ENCODE assay signal across 26 cellular contexts in the genomic region with DNA sequence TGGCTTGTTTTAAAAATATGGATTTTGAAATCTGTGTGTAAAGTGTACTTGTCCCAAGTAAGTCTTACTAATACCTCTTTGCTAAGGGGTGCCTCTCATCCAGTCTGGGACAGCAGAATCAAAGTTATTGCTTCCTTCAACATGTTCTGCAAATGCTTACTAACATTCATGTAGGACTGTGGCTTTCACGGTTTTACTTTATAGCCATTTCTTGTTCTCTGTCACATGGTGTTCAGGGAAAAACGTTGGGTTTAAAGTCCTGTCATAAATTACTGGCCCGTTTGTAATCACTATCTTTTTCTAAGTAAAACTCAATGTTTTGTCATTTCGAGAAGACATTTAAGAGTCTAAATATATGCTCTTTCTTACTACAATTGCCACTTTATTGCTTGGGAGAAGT.
DNase-seq lines count a peak whose midpoint lies in the region; ATAC-seq and TF ChIP-seq lines count a peak whose summit lies in the region.
"Had no signal": no experiment of that assay in that cellular context is flagged by ENCODE, and none has a peak within 500 bp of the region (broad histone marks: within the 10 kb centered on the region; RNA-seq: fewer than 3 reads in every experiment).

No MANE protein-coding gene starts in this region.

- H3K4me3 Mint-ChIP-seq in GM23338: no peak overlapping the region
- no peak overlapping the region for H3K4me3 Mint-ChIP-seq in activated naive CD8-positive, alpha-beta T cell treated with anti-CD3 and anti-CD28 coated beads for 36 hours
- H3K4me3 Mint-ChIP-seq: CD14-positive monocyte; CD4-positive, alpha-beta memory T cell; CD4-positive, CD25-positive, alpha-beta regulatory T cell; CD8-positive, alpha-beta memory T cell had no signal

- H3K18ac ChIP-seq in mesendoderm (ENCODE audit: low read length): no peak overlapping the region

- intact Hi-C loops in mucosa of descending colon (cut with DNase I, micrococcal nuclease): no loop called here

- no peak overlapping the region for H2BK5ac ChIP-seq in mesendoderm (ENCODE audit: low read length)

- H3K4me3 ChIP-seq in GM23338: no peak overlapping the region
- no peak overlapping the region for H3K4me3 ChIP-seq in SK-N-MC
- H3K4me3 ChIP-seq in hepatocyte: no peak overlapping the region
- no peak overlapping the region for H3K4me3 ChIP-seq in mucosa of descending colon
- H3K4me3 ChIP-seq in mesendoderm (ENCODE audit: low read length): no peak overlapping the region
- H3K4me3 ChIP-seq: BLaER1, GM12878 had no signal

- H3K4me2 ChIP-seq in GM23338: no peak overlapping the region
- peak overlapping the region; percentile 21 for H3K4me2 ChIP-seq in hepatocyte
- H3K4me2 ChIP-seq in mesendoderm (ENCODE audit: low read length): no peak overlapping the region
- H3K4me2 ChIP-seq: BLaER1 had no signal

- H3K4me1 Mint-ChIP-seq in GM23338: peaks cover 3% of the 10 kb centered on the region; the same call in 1 of the 3 replicates
- no peaks in the 10 kb centered on the region for H3K4me1 Mint-ChIP-seq in activated naive CD8-positive, alpha-beta T cell treated with anti-CD3 and anti-CD28 coated beads for 36 hours
- H3K4me1 Mint-ChIP-seq: CD14-positive monocyte; CD4-positive, alpha-beta memory T cell; CD4-positive, CD25-positive, alpha-beta regulatory T cell; CD8-positive, alpha-beta memory T cell had no signal

- no peaks in the 10 kb centered on the region for H3K9me3 Mint-ChIP-seq in GM23338
- H3K9me3 Mint-ChIP-seq in activated naive CD8-positive, alpha-beta T cell treated with anti-CD3 and anti-CD28 coated beads for 36 hours: no peaks in the 10 kb centered on the region
- H3K9me3 Mint-ChIP-seq: CD14-positive monocyte had no signal

- H3K56ac ChIP-seq in mesendoderm (ENCODE audit: low read length): no peak overlapping the region

- DNase-seq in GM23338 (ENCODE audit: low spot score): no peak
- DNase-seq in SK-N-MC (ENCODE audit: low read depth, low spot score): no peak
- peak; percentile 22 for DNase-seq in hepatocyte (ENCODE audit: low spot score)
- peak in 1 of 3 donors; percentile 3 for DNase-seq in mucosa of descending colon
- DNase-seq in SHP77 treated with DMSO at 0.1 percent for 48 hours (lab: John Stamatoyannopoulos, UW): no peak
- no peak for DNase-seq in activated naive CD8-positive, alpha-beta T cell treated with anti-CD3 and anti-CD28 coated beads for 36 hours
- DNase-seq in mesendoderm: no peak
- no peak for DNase-seq in NCI-H345 (lab: John Stamatoyannopoulos, UW)
- DNase-seq: 8988T; ACHN; BE2C; C1 segment of cervical spinal cord; CD4-positive, alpha-beta memory T cell; CD4-positive, CD25-positive, alpha-beta regulatory T cell; CD8-positive, alpha-beta memory T cell; COR-L47; DMS 273 treated with DMSO at 0.1 percent for 48 hours; DMS153; DMS53; DMS79; DND-41; EL; GDM1 had no signal

- no peak overlapping the region for H3K27ac Mint-ChIP-seq in GM23338
- H3K27ac Mint-ChIP-seq in activated naive CD8-positive, alpha-beta T cell treated with anti-CD3 and anti-CD28 coated beads for 36 hours: no peak overlapping the region
- H3K27ac Mint-ChIP-seq: CD14-positive monocyte; CD4-positive, alpha-beta memory T cell; CD4-positive, CD25-positive, alpha-beta regulatory T cell; CD8-positive, alpha-beta memory T cell had no signal

- no peaks in the 10 kb centered on the region for H3K9me2 ChIP-seq in GM23338 (ENCODE audit: insufficient read depth)
- H3K9me2 ChIP-seq in hepatocyte (replicated peaks; ENCODE audit: insufficient read depth): no peaks in the 10 kb centered on the region

- H3K9me3 ChIP-seq in SK-N-MC (ENCODE audit: low read depth, low read length) (no peaks in the 10 kb centered on the region), hepatocyte (ENCODE audit: low read depth) (no peaks in the 10 kb centered on the region), mucosa of descending colon (no peaks in the 10 kb centered on the region)
- H3K9me3 ChIP-seq: BE2C, BLaER1 had no signal

- H2AFZ ChIP-seq in GM23338: 0 out of 2 replicates have a peak overlapping the region, but pooled peaks have one; percentile 48
- H2AFZ ChIP-seq in hepatocyte: no peak overlapping the region

- H3K27me3 Mint-ChIP-seq in GM23338 (ENCODE audit: insufficient read depth, low read depth, poor library complexity): no peaks in the 10 kb centered on the region
- H3K27me3 Mint-ChIP-seq in activated naive CD8-positive, alpha-beta T cell treated with anti-CD3 and anti-CD28 coated beads for 36 hours: peaks cover 3% of the 10 kb centered on the region
- H3K27me3 Mint-ChIP-seq: CD4-positive, alpha-beta memory T cell; CD4-positive, CD25-positive, alpha-beta regulatory T cell had no signal

- no peak overlapping the region for H3K27ac ChIP-seq in GM23338 (ENCODE audit: low read depth)
- H3K27ac ChIP-seq in SK-N-MC: peak overlapping the region; percentile 60
- H3K27ac ChIP-seq in hepatocyte: peak overlapping the region; percentile 52
- H3K27ac ChIP-seq in mesendoderm (ENCODE audit: low read depth, low read length): no peak overlapping the region
- H3K27ac ChIP-seq: BLaER1 had no signal

- H2BK15ac ChIP-seq in mesendoderm (replicated peaks; ENCODE audit: low read depth): no peak overlapping the region

- H4K8ac ChIP-seq in mesendoderm (ENCODE audit: low read depth, low read length): no peak overlapping the region

- H3K79me2 ChIP-seq in GM23338 (replicated peaks; ENCODE audit: insufficient read depth) (no peaks in the 10 kb centered on the region), hepatocyte (no peaks in the 10 kb centered on the region), mesendoderm (ENCODE audit: control insufficient read depth, insufficient read depth, low read length) (no peaks in the 10 kb centered on the region)

- no peaks in the 10 kb centered on the region for H3F3A ChIP-seq in GM23338 (replicated peaks; ENCODE audit: low read depth)

- no peak overlapping the region for H3K4ac ChIP-seq in mesendoderm (ENCODE audit: low read depth, low read length)

- H3K36me3 ChIP-seq in GM23338 (ENCODE audit: insufficient read depth): no peaks in the 10 kb centered on the region
- H3K36me3 ChIP-seq in SK-N-MC (ENCODE audit: insufficient read depth, low read length): no peaks in the 10 kb centered on the region
- H3K36me3 ChIP-seq in hepatocyte (replicated peaks; ENCODE audit: insufficient read depth, low read depth): no peaks in the 10 kb centered on the region
- no peaks in the 10 kb centered on the region for H3K36me3 ChIP-seq in mucosa of descending colon (ENCODE audit: low read depth)
- no peaks in the 10 kb centered on the region for H3K36me3 ChIP-seq in mesendoderm (ENCODE audit: control insufficient read depth, insufficient read depth, low read length)
- H3K36me3 ChIP-seq: BE2C, BLaER1 had no signal

- no peak overlapping the region for H2AK5ac ChIP-seq in mesendoderm (ENCODE audit: low read length)

- H4K5ac ChIP-seq in mesendoderm (ENCODE audit: low read length): no peak overlapping the region

- 37% methylated on average over 4 of the region's 4 CpGs for WGBS in hepatocyte (ENCODE audit: low lambda C conversion rate, missing lambda C conversion rate)
- WGBS in mesendoderm (ENCODE audit: extremely low coverage, insufficient coverage, low lambda C conversion rate): no CpG with 5 or more reads among the region's 4 CpGs

- H2BK120ac ChIP-seq in mesendoderm (ENCODE audit: low read depth, low read length): no peak overlapping the region

- no peak overlapping the region for H3K23ac ChIP-seq in mesendoderm (ENCODE audit: low read length)

- no peak overlapping the region for H3K9ac ChIP-seq in SK-N-MC (ENCODE audit: insufficient read length)
- H3K9ac ChIP-seq in mesendoderm (ENCODE audit: low read length): no peak overlapping the region
- H3K9ac ChIP-seq: BLaER1 had no signal

- H3K27me3 ChIP-seq in GM23338 (ENCODE audit: insufficient read depth): no peaks in the 10 kb centered on the region
- H3K27me3 ChIP-seq in hepatocyte: no peaks in the 10 kb centered on the region
- no peaks in the 10 kb centered on the region for H3K27me3 ChIP-seq in mesendoderm (ENCODE audit: insufficient read depth, low read length, poor library complexity)
- H3K27me3 ChIP-seq: BE2C, BLaER1 had no signal

- ATAC-seq in GM23338 (no peak), mucosa of descending colon (peak; percentile 67)
- ATAC-seq: GM12878 had no signal

- TF ChIP-seq CTCF in GM23338 (conservative IDR thresholded peaks at IDR 0.05; ENCODE audit: low read depth in 2 of 2) (no peak), hepatocyte (IDR thresholded peaks at IDR 0.05; ENCODE audit: poor library complexity) (no peak), mucosa of descending colon (IDR thresholded peaks at IDR 0.05) (no peak)

- no peaks in the 10 kb centered on the region for H3K36me3 Mint-ChIP-seq in GM23338 (ENCODE audit: low read depth)
- H3K36me3 Mint-ChIP-seq in activated naive CD8-positive, alpha-beta T cell treated with anti-CD3 and anti-CD28 coated beads for 36 hours: no peaks in the 10 kb centered on the region
- H3K36me3 Mint-ChIP-seq: CD14-positive monocyte; CD4-positive, alpha-beta memory T cell; CD4-positive, CD25-positive, alpha-beta regulatory T cell; CD8-positive, alpha-beta memory T cell had no signal

- no peaks in the 10 kb centered on the region for H3K79me1 ChIP-seq in mesendoderm (ENCODE audit: low read length)

- H4K20me1 ChIP-seq in GM23338 (replicated peaks; ENCODE audit: insufficient read depth) (no peaks in the 10 kb centered on the region), hepatocyte (ENCODE audit: insufficient read depth, poor library complexity, severe bottlenecking) (no peaks in the 10 kb centered on the region)
- H4K20me1 ChIP-seq: BLaER1 had no signal

- no peaks in the 10 kb centered on the region for H3K4me1 ChIP-seq in GM23338 (ENCODE audit: insufficient read depth)
- H3K4me1 ChIP-seq in hepatocyte (ENCODE audit: insufficient read depth): no peaks in the 10 kb centered on the region
- H3K4me1 ChIP-seq in mucosa of descending colon (ENCODE audit: low read depth): no peaks in the 10 kb centered on the region
- no peaks in the 10 kb centered on the region for H3K4me1 ChIP-seq in mesendoderm (ENCODE audit: control insufficient read depth, low read depth, low read length)
- H3K4me1 ChIP-seq: BE2C, BLaER1 had no signal

TF ChIP-seq in GM23338, 12 proteins besides CTCF, POLR2A, EP300 and RAD21 (continues in another document):
- no peak for TF ChIP-seq JUNB (IDR thresholded peaks at IDR 0.05; ENCODE audit: unreplicated experiment)
- no peak for TF ChIP-seq CREB1 (CRISPR knock-in tag; IDR thresholded peaks at IDR 0.05; ENCODE audit: low read depth)
- TF ChIP-seq EZH2phosphoT487 (IDR thresholded peaks at IDR 0.05; ENCODE audit: unreplicated experiment): no peak

Comparison
In these comparisons a context has a peak if more than half of its experiments do, and no peak if none do; other contexts are left out.
1. H3K27ac ChIP-seq: peak in SK-N-MC (single experiment) and hepatocyte (single experiment); none in GM23338 (single experiment) and mesendoderm (single experiment).